In the genomic region with DNA sequence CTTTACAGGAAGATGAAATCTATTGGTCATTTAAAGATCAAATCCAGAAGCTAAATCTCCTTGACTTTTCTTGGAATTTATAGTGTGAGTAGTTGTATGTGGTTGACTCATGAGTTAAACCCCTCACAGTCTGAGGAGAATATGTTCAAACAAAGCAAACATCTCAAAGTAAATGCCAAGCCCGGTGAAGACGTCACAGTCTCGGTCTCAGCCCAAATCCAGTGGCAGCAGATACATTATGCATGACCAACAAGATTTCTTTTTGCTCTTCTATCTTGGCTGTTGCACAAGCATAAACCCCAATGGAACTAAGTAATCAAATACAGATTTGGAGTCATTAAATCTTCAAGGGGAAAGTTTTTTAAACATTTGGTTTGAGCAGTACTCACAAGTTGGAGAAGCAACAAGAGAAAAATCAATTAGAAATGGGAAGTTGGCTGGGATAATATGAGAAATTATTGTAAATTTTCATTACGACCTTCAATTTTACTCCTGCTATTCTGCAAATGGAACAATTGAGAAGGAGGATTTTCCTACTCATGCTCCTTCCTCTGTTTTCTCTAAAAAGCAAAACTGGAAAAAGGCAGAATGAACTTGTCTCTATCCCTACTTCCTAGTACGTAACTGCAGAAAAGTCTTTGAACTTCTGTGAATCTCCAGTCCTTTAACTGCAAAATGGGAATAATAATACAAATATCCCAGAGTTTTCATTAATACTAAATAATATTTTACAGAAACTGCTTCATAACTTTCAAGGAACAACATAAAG, we compare ENCODE assay signal across 19 cellular contexts.
A peak's percentile ranks its signal among the peaks of the same experiment; 100 is the strongest.
DNase-seq lines count a peak whose midpoint lies in the region; ATAC-seq and TF ChIP-seq lines count a peak whose summit lies in the region.
"Had no signal": no experiment of that assay in that cellular context is flagged by ENCODE, and none has a peak within 500 bp of the region (broad histone marks: within the 10 kb centered on the region; RNA-seq: fewer than 3 reads in every experiment).

No MANE protein-coding gene starts in this region.

- no peaks in the 10 kb centered on the region for H3K36me3 ChIP-seq in esophagus muscularis mucosa

- intact Hi-C loops in Right ventricle myocardium inferior (cut with DNase I): no loop called here
- intact Hi-C loops in cardiac septum (cut with DNase I): no loop called here
- intact Hi-C loops in lower leg skin (cut with DNase I; ENCODE audit: low total_unique reads): no loop called here
- intact Hi-C loops in esophagus muscularis mucosa (cut with DNase I): no loop called here

- H3K4me3 Mint-ChIP-seq in stimulated activated naive CD8-positive, alpha-beta T cell treated with anti-CD3 and anti-CD28 coated beads, Interleukin-15, amount 100 ng/mL, for 72 hours: no peak overlapping the region
- H3K4me3 Mint-ChIP-seq: activated CD8-positive, alpha-beta memory T cell treated with anti-CD3 and anti-CD28 coated beads, Interleukin-2, amount 10 ng/mL, durations not matched to agents 7 days and 5 days; natural killer cell treated with Interleukin-12 subunit alpha and Interleukin-12 subunit beta and Interleukin-15 and Interleukin-18, amount 100 ng/mL, for 72 hours; T-helper 2 cell treated with Interferon-gamma antibody and Interleukin-4, amounts not matched to agents 5 μg/mL and 100 μg/mL, for 36 hours had no signal

- H3K4me1 Mint-ChIP-seq in stimulated activated naive CD8-positive, alpha-beta T cell treated with anti-CD3 and anti-CD28 coated beads, Interleukin-15, amount 100 ng/mL, for 72 hours: no peaks in the 10 kb centered on the region
- H3K4me1 Mint-ChIP-seq: activated CD8-positive, alpha-beta memory T cell treated with anti-CD3 and anti-CD28 coated beads, Interleukin-2, amount 10 ng/mL, durations not matched to agents 7 days and 5 days had no signal

- no peak overlapping the region for H3K27ac ChIP-seq in esophagus muscularis mucosa (replicated peaks in 1 of 4)
- H3K27ac ChIP-seq: 22Rv1 had no signal

- WGBS in lower leg skin, 2 donors: 56 to 71% methylated on average over 5 of the region's 5 CpGs
- 69% methylated on average over 5 of the region's 5 CpGs for WGBS in esophagus muscularis mucosa

- no peak for TF ChIP-seq EP300 in esophagus muscularis mucosa (IDR thresholded peaks at IDR 0.05)

- peaks cover 6 to 11% of the 10 kb centered on the region in 2 donors for H3K9me3 Mint-ChIP-seq in stimulated activated naive CD8-positive, alpha-beta T cell treated with anti-CD3 and anti-CD28 coated beads, Interleukin-15, amount 100 ng/mL, for 72 hours

- H3K4me3 ChIP-seq in lower leg skin (ENCODE audit: low read depth, poor library complexity, severe bottlenecking) (no peak overlapping the region), esophagus muscularis mucosa (no peak overlapping the region)

- TF ChIP-seq CTCF in lower leg skin (IDR thresholded peaks at IDR 0.05) (no peak), esophagus muscularis mucosa (IDR thresholded peaks at IDR 0.05) (no peak)

- no peak overlapping the region for H3K27ac Mint-ChIP-seq in stimulated activated naive CD8-positive, alpha-beta T cell treated with anti-CD3 and anti-CD28 coated beads, Interleukin-15, amount 100 ng/mL, for 72 hours
- H3K27ac Mint-ChIP-seq: activated CD8-positive, alpha-beta memory T cell treated with anti-CD3 and anti-CD28 coated beads, Interleukin-2, amount 10 ng/mL, durations not matched to agents 7 days and 5 days; natural killer cell treated with Interleukin-12 subunit alpha and Interleukin-12 subunit beta and Interleukin-15 and Interleukin-18, amount 100 ng/mL, for 72 hours; T-helper 2 cell treated with Interferon-gamma antibody and Interleukin-4, amounts not matched to agents 5 μg/mL and 100 μg/mL, for 36 hours had no signal

- no peak for TF ChIP-seq POLR2A in lower leg skin (IDR thresholded peaks at IDR 0.05)
- no peak for TF ChIP-seq POLR2A in esophagus muscularis mucosa (IDR thresholded peaks at IDR 0.05; ENCODE audit: low read depth)

- no peaks in the 10 kb centered on the region for H3K4me1 ChIP-seq in esophagus muscularis mucosa

- no peaks in the 10 kb centered on the region for H3K9me3 ChIP-seq in esophagus muscularis mucosa

- peak; percentile 89 for ATAC-seq in Right ventricle myocardium inferior
- ATAC-seq in stimulated activated naive CD8-positive, alpha-beta T cell treated with anti-CD3 and anti-CD28 coated beads, Interleukin-15, amount 100 ng/mL, for 72 hours: no peak
- ATAC-seq: activated CD8-positive, alpha-beta memory T cell treated with anti-CD3 and anti-CD28 coated beads, Interleukin-2, amount 10 ng/mL, durations not matched to agents 7 days and 5 days; natural killer cell treated with Interleukin-12 subunit alpha and Interleukin-12 subunit beta and Interleukin-15 and Interleukin-18, amount 100 ng/mL, for 72 hours had no signal

- peak; percentile 58 for DNase-seq in Right ventricle myocardium inferior (ENCODE audit: missing footprints)
- no peak for DNase-seq in cardiac septum (ENCODE audit: low spot score)
- DNase-seq in fibroblast of gingiva (ENCODE audit: low read depth): peak; percentile 99
- DNase-seq in lower leg skin (ENCODE audit: low spot score in 2 of 2): peak; percentile 31 to 88
- DNase-seq in NOMO-1 (lab: John Stamatoyannopoulos, UW; ENCODE audit: unreplicated experiment in 2 of 2): no peak
- no peak for DNase-seq in HuH-7 (ENCODE audit: low spot score)
- no peak for DNase-seq in esophagus muscularis mucosa (ENCODE audit: extremely low spot score)
- no peak for DNase-seq in stimulated activated naive CD8-positive, alpha-beta T cell treated with anti-CD3 and anti-CD28 coated beads, Interleukin-15, amount 100 ng/mL, for 72 hours
- DNase-seq: activated CD4-positive, CD25-positive, alpha-beta regulatory T cell treated with anti-CD3 and anti-CD28 coated beads, Interleukin-2, amount 50 U/mL, for 72 hours; activated CD8-positive, alpha-beta memory T cell treated with anti-CD3 and anti-CD28 coated beads, Interleukin-2, amount 10 ng/mL, durations not matched to agents 7 days and 5 days; activated gamma-delta T cell; COR-L47; GDM1; Karpas-422; NCI-H1417 treated with DMSO at 0.1 percent for 48 hours; SHP77 had no signal

- H3K27me3 Mint-ChIP-seq in stimulated activated naive CD8-positive, alpha-beta T cell treated with anti-CD3 and anti-CD28 coated beads, Interleukin-15, amount 100 ng/mL, for 72 hours: no peaks in the 10 kb centered on the region
- H3K27me3 Mint-ChIP-seq: activated CD8-positive, alpha-beta memory T cell treated with anti-CD3 and anti-CD28 coated beads, Interleukin-2, amount 10 ng/mL, durations not matched to agents 7 days and 5 days; natural killer cell treated with Interleukin-12 subunit alpha and Interleukin-12 subunit beta and Interleukin-15 and Interleukin-18, amount 100 ng/mL, for 72 hours had no signal

- H3K27me3 ChIP-seq in esophagus muscularis mucosa: no peaks in the 10 kb centered on the region

Comparison
In these comparisons a context has a peak if more than half of its experiments do, and no peak if none do; other contexts are left out.
1. DNase-seq: peak in Right ventricle myocardium inferior (single experiment), fibroblast of gingiva (single experiment) and lower leg skin (2 of 2); none in cardiac septum (single experiment), NOMO-1 (0 of 2), HuH-7 (single experiment), esophagus muscularis mucosa (single experiment) and stimulated activated naive CD8-positive, alpha-beta T cell treated with anti-CD3 and anti-CD28 coated beads, Interleukin-15, amount 100 ng/mL, for 72 hours (0 of 2).